In genomic region chr13:110276553-110276950, GRCh38 we compare ENCODE assay signal across 15 cellular contexts. TPM values are rescaled to one million over a fixed set of nuclear protein-coding genes. Genes with fewer than 3 reads are reported as not detected.
DNase-seq lines count a peak whose midpoint lies in the region; ATAC-seq and TF ChIP-seq lines count a peak whose summit lies in the region.
"Had no signal": no experiment of that assay in that cellular context is flagged by ENCODE, and none has a peak within 500 bp of the region (broad histone marks: within the 10 kb centered on the region; RNA-seq: fewer than 3 reads in every experiment).

No MANE protein-coding gene starts in this region.

- ATAC-seq in left ventricle myocardium superior (peak; percentile 32), aorta (ENCODE audit: low FRiP score) (no peak)

- TF ChIP-seq CTCF in stomach (IDR thresholded peaks at IDR 0.05), result no peak

- H3K36me3 ChIP-seq in stomach, result no peaks in the 10 kb centered on the region
- H3K36me3 ChIP-seq in aorta (ENCODE audit: control insufficient read depth in 1 of 2, insufficient read depth in 2 of 2, low read length in 1 of 2), result peaks cover 0 to 10% of the 10 kb centered on the region in 2 donors

- H3K9me3 ChIP-seq in stomach (no peaks in the 10 kb centered on the region), aorta (ENCODE audit: control insufficient read depth, low read length) (no peaks in the 10 kb centered on the region)

- intact Hi-C loops in left ventricle myocardium superior (cut with micrococcal nuclease), result no loop called here
- intact Hi-C loops in stomach (cut with DNase I; ENCODE audit: low total_unique reads), result no loop called here
- intact Hi-C loops in aorta (cut with DNase I), result no loop called here

- H3K4me3 ChIP-seq in stomach (no peak overlapping the region), aorta (ENCODE audit: low read length in 2 of 2) (no peak overlapping the region)

- 76 to 91% (median 87%) methylated on average over 5 of the region's 5 CpGs for WGBS in stomach, 5 donors
- WGBS in aorta, 2 donors, result 19 to 47% methylated on average over 5 of the region's 5 CpGs

- no peak for TF ChIP-seq EP300 in stomach (IDR thresholded peaks at IDR 0.05)

- H3K27ac ChIP-seq in stomach, result peak overlapping the region in 3 of 5 donors; percentile 2 to 51 (median 4)
- peak overlapping the region; percentile 29 to 39 for H3K27ac ChIP-seq in aorta (ENCODE audit: low read depth in 1 of 2, low read length in 2 of 2)
- H3K27ac ChIP-seq: 22Rv1 had no signal

- H3K27me3 ChIP-seq in stomach (no peaks in the 10 kb centered on the region), aorta (ENCODE audit: control insufficient read depth in 1 of 2, insufficient read depth in 2 of 2, low read length in 1 of 2) (no peaks in the 10 kb centered on the region)

- no peak for TF ChIP-seq POLR2A in stomach (IDR thresholded peaks at IDR 0.05)

- peak; percentile 24 for DNase-seq in activated CD8-positive, alpha-beta memory T cell treated with anti-CD3 and anti-CD28 coated beads for 24 hours
- DNase-seq in activated CD8-positive, alpha-beta memory T cell treated with anti-CD3 and anti-CD28 coated beads, Interleukin-2, amount 50 U/mL, for 48 hours, result no peak
- DNase-seq in left ventricle myocardium superior (no peak), stomach (no peak), aorta (no peak), DMS53 (lab: John Stamatoyannopoulos, UW) (no peak), NCI-H2029 (lab: John Stamatoyannopoulos, UW) (no peak), putamen (ENCODE audit: low spot score) (no peak)
- DNase-seq: AML-193, DMS 273 treated with DMSO at 0.1 percent for 48 hours, MM.1S, NCI-H1092, NCI-H748 treated with DMSO at 0.1 percent for 48 hours, SIG-M5 had no signal

- H3K4me1 ChIP-seq in stomach (peaks cover 0 to 59% (median 24%) of the 10 kb centered on the region in 4 donors), aorta (ENCODE audit: control insufficient read depth in 1 of 2, insufficient read depth in 2 of 2, low read length in 2 of 2) (peaks cover 2% of the 10 kb centered on the region in 2 donors)

RNA-seq across cellular contexts. Expression of gene COL4A1, which starts 30.4 kb away (rescaled TPM):
- total RNA-seq in left ventricle myocardium superior (119 TPM), stomach (100 to 1,000 TPM; 132 to 798 (median 175) TPM), aorta (100 to 1,000 TPM; 564 to 910 TPM)
- polyA plus RNA-seq in stomach (10 to 100 TPM; 18.8 to 59.0 (median 30.6) TPM), aorta (100 to 1,000 TPM in 1 of 2 donors, 10 to 100 TPM in 1; 73.3 to 379 TPM)

RNA-seq across cellular contexts. Expression of gene COL4A2, which starts 30.5 kb away (rescaled TPM):
- total RNA-seq in left ventricle myocardium superior (126 TPM), stomach (100 to 1,000 TPM; 134 to 531 (median 366) TPM), aorta (1,000 to 10,000 TPM in 1 of 2 donors, 100 to 1,000 TPM in 1; 693 to 1,110 TPM)
- polyA plus RNA-seq in stomach (10 to 100 TPM; 24.0 to 96.6 (median 38.4) TPM), aorta (100 to 1,000 TPM; 117 to 670 TPM)
